ENCODE assay signal across 8 cellular contexts in the genomic region with DNA sequence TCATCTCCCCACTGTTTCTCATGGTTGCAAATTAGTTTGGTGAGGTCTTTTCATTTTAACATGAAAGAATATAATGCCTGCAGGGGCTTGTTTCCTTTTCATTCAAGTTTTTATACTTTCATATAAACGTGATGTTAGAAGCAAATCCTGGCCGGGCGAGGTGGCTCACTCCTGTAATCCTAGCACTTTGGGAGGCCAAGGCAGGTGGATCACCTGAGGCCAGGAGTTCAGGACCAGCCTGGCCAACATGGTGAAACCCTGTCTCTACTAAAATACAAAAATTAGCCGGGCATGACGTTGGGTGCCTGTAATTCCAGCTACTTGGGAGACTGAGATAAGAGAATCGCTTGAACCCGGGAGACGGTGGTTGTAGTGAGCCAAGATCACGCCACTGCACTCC. TPM values are rescaled to one million over a fixed set of nuclear protein-coding genes. Genes with fewer than 3 reads are reported as not detected.
A peak's percentile ranks its signal among the peaks of the same experiment; 100 is the strongest.
DNase-seq lines count a peak whose midpoint lies in the region; ATAC-seq, FAIRE-seq and TF ChIP-seq lines count a peak whose summit lies in the region.
"Not testable (repeated sequence)": the region's sequence is repeated elsewhere in the genome, so short reads cannot be mapped to it uniquely, and the experiment has no call there.

No MANE protein-coding gene starts in this region.

- H3K9me3 ChIP-seq in A549; breast epithelium; esophagus muscularis mucosa; keratinocyte (ENCODE audit: control insufficient read depth, low read depth, low read length): not testable (repeated sequence)

- not testable (repeated sequence) for TF ChIP-seq EP300 in A549 (IDR thresholded peaks at IDR 0.05); esophagus muscularis mucosa (IDR thresholded peaks at IDR 0.05)

- H3K27me3 Mint-ChIP-seq in activated CD4-positive, alpha-beta T cell treated with anti-CD3 and anti-CD28 coated beads for 36 hours; neural crest cell (ENCODE audit: low read depth); stimulated activated memory B cell treated with anti-CD40 and anti-IgM and Interleukin-4, amounts not matched to agents 10 μg/mL and 1 μg/mL and 100 μg/mL, for 72 hours: not testable (repeated sequence)

- not testable (repeated sequence) for ATAC-seq in A549; activated CD4-positive, alpha-beta T cell treated with anti-CD3 and anti-CD28 coated beads for 36 hours; stimulated activated memory B cell treated with anti-CD40 and anti-IgM and Interleukin-4, amounts not matched to agents 10 μg/mL and 1 μg/mL and 100 μg/mL, for 72 hours

- peaks cover 38% of the 10 kb centered on the region for H3K4me1 Mint-ChIP-seq in activated CD4-positive, alpha-beta T cell treated with anti-CD3 and anti-CD28 coated beads for 36 hours
- H3K4me1 Mint-ChIP-seq in neural crest cell = peaks cover 23% of the 10 kb centered on the region
- peaks cover 23% of the 10 kb centered on the region for H3K4me1 Mint-ChIP-seq in stimulated activated memory B cell treated with anti-CD40 and anti-IgM and Interleukin-4, amounts not matched to agents 10 μg/mL and 1 μg/mL and 100 μg/mL, for 72 hours

- H3K4me3 Mint-ChIP-seq in activated CD4-positive, alpha-beta T cell treated with anti-CD3 and anti-CD28 coated beads for 36 hours = peak overlapping the region; percentile 14
- peak overlapping the region; percentile 65 for H3K4me3 Mint-ChIP-seq in neural crest cell
- peak overlapping the region; percentile 79 for H3K4me3 Mint-ChIP-seq in stimulated activated memory B cell treated with anti-CD40 and anti-IgM and Interleukin-4, amounts not matched to agents 10 μg/mL and 1 μg/mL and 100 μg/mL, for 72 hours

- POLR2A ChIA-PET in A549 (lab: Yijun Ruan, JAX); activated CD4-positive, alpha-beta T cell treated with anti-CD3 and anti-CD28 coated beads for 36 hours (lab: Charles Lee): not testable (repeated sequence)

- 80% methylated on average over 9 of the region's 9 CpGs for WGBS in A549 (ENCODE audit: missing lambda C conversion rate)
- WGBS in esophagus muscularis mucosa = 75% methylated on average over 9 of the region's 9 CpGs

- dilution Hi-C loops in keratinocyte (cut with MboI; ENCODE audit: extremely low pct_ligation_motif_present, low sequenced_read_pairs) = not testable (repeated sequence)

- not testable (repeated sequence) for H3K4me1 ChIP-seq in A549, breast epithelium
- peaks cover 16 to 26% (median 17%) of the 10 kb centered on the region in 4 donors for H3K4me1 ChIP-seq in esophagus muscularis mucosa
- H3K4me1 ChIP-seq in keratinocyte (ENCODE audit: control insufficient read depth, extremely low read depth, insufficient read depth, low read length) = peaks cover 23% of the 10 kb centered on the region

- not testable (repeated sequence) for TF ChIP-seq RAD21 in A549 (conservative IDR thresholded peaks at IDR 0.05 in 1 of 2, IDR thresholded peaks at IDR 0.05 in 1 of 2)

- H3K27ac Mint-ChIP-seq in activated CD4-positive, alpha-beta T cell treated with anti-CD3 and anti-CD28 coated beads for 36 hours = peak overlapping the region; percentile 76
- H3K27ac Mint-ChIP-seq in neural crest cell (ENCODE audit: unreplicated experiment) = peak overlapping the region; percentile 78
- H3K27ac Mint-ChIP-seq in stimulated activated memory B cell treated with anti-CD40 and anti-IgM and Interleukin-4, amounts not matched to agents 10 μg/mL and 1 μg/mL and 100 μg/mL, for 72 hours = peak overlapping the region; percentile 69

- not testable (repeated sequence) for DNase-seq in A549 (ENCODE audit: low read depth in 1 of 2, low spot score in 1 of 2); HL-60 (ENCODE audit: low read depth in 1 of 2, low spot score in 1 of 2); activated CD4-positive, alpha-beta T cell treated with anti-CD3 and anti-CD28 coated beads for 36 hours; breast epithelium (ENCODE audit: low spot score in 2 of 2); esophagus muscularis mucosa (ENCODE audit: extremely low spot score); keratinocyte (ENCODE audit: low read depth, low spot score); neural crest cell (ENCODE audit: low read depth, low spot score)

- not testable (repeated sequence) for FAIRE-seq in A549 (lab: Jason Lieb, UNC); keratinocyte (lab: Jason Lieb, UNC)

- not testable (repeated sequence) for TF ChIP-seq POLR2A in A549 (IDR thresholded peaks at IDR 0.05; ENCODE audit: low read length); breast epithelium (IDR thresholded peaks at IDR 0.05); esophagus muscularis mucosa (IDR thresholded peaks at IDR 0.05; ENCODE audit: low read depth)

- CTCF ChIA-PET in A549 (lab: Yijun Ruan, JAX) = interaction anchor here (0.6 to 0.9 kb wide), 2 partner anchors 10 to 25 kb away, joined by 3 to 5 read pairs; a partner anchor contains a TSS
- CTCF ChIA-PET in activated CD4-positive, alpha-beta T cell treated with anti-CD3 and anti-CD28 coated beads for 36 hours (lab: Charles Lee) = interaction anchor here (0.6 kb wide), 1 partner anchor 733 kb away, joined by 4 read pairs; no protein-coding TSS in a partner anchor

- H3K27me3 ChIP-seq in HL-60 (ENCODE audit: insufficient read depth, poor library complexity, severe bottlenecking); breast epithelium; esophagus muscularis mucosa; keratinocyte (ENCODE audit: control insufficient read depth, extremely low read depth, insufficient read depth, low read length): not testable (repeated sequence)

- H3K9me3 Mint-ChIP-seq in activated CD4-positive, alpha-beta T cell treated with anti-CD3 and anti-CD28 coated beads for 36 hours (ENCODE audit: low read depth); neural crest cell; stimulated activated memory B cell treated with anti-CD40 and anti-IgM and Interleukin-4, amounts not matched to agents 10 μg/mL and 1 μg/mL and 100 μg/mL, for 72 hours: not testable (repeated sequence)

- H2AFZ ChIP-seq in keratinocyte (ENCODE audit: control insufficient read depth, low read length) = not testable (repeated sequence)

- H3K4me2 ChIP-seq in A549 (0 out of 3 replicates have a peak overlapping the region, but pooled peaks have one; percentile 12), keratinocyte (ENCODE audit: control insufficient read depth, extremely low read depth, insufficient read depth, low read depth, low read length) (peak overlapping the region; percentile 44)

- H3K36me3 ChIP-seq in breast epithelium = not testable (repeated sequence)
- H3K36me3 ChIP-seq in esophagus muscularis mucosa (peaks cover 7 to 43% (median 35%) of the 10 kb centered on the region in 4 donors), keratinocyte (ENCODE audit: control insufficient read depth in 2 of 2, extremely low read depth in 1 of 2, insufficient read depth in 2 of 2, low read length in 2 of 2) (peaks cover 8 to 17% of the 10 kb centered on the region in 2 experiments)

- H4K20me1 ChIP-seq in keratinocyte (ENCODE audit: control insufficient read depth, extremely low read depth, insufficient read depth, low read length) = not testable (repeated sequence)

- intact Hi-C loops in activated CD4-positive, alpha-beta T cell treated with anti-CD3 and anti-CD28 coated beads for 36 hours (cut with DNase I, micrococcal nuclease); breast epithelium (cut with DNase I; ENCODE audit: low total_unique reads); esophagus muscularis mucosa (cut with DNase I): not testable (repeated sequence)

- H3K9me1 ChIP-seq in keratinocyte (ENCODE audit: control insufficient read depth, extremely low read depth, insufficient read depth, low read length) = not testable (repeated sequence)

- H3K4me3 ChIP-seq in A549; breast epithelium; keratinocyte (ENCODE audit: control insufficient read depth in 2 of 3, extremely low read depth in 1 of 3, insufficient read depth in 2 of 3, low read depth in 1 of 3, low read length in 3 of 3): not testable (repeated sequence)
- H3K4me3 ChIP-seq in HL-60 (replicated peaks; ENCODE audit: insufficient read depth, low read length) (0 out of 2 replicates have a peak overlapping the region, but pooled peaks have one; percentile 4), esophagus muscularis mucosa (peak overlapping the region; percentile 39 to 51 (median 46))

- not testable (repeated sequence) for H3K27ac ChIP-seq in A549
- H3K27ac ChIP-seq in HL-60 (replicated peaks) (peak overlapping the region; percentile 25; the same call in 1 of the 2 replicates), breast epithelium (peak overlapping the region; percentile 52 to 72), esophagus muscularis mucosa (replicated peaks in 1 of 4) (peak overlapping the region; percentile 72 to 81 (median 80)), keratinocyte (ENCODE audit: control insufficient read depth, insufficient read depth, low read length) (peak overlapping the region; percentile 15)

- H3K36me3 Mint-ChIP-seq in activated CD4-positive, alpha-beta T cell treated with anti-CD3 and anti-CD28 coated beads for 36 hours (ENCODE audit: low read depth) = peaks cover 27% of the 10 kb centered on the region
- peaks cover 19% of the 10 kb centered on the region for H3K36me3 Mint-ChIP-seq in neural crest cell (ENCODE audit: low read depth)
- H3K36me3 Mint-ChIP-seq in stimulated activated memory B cell treated with anti-CD40 and anti-IgM and Interleukin-4, amounts not matched to agents 10 μg/mL and 1 μg/mL and 100 μg/mL, for 72 hours = peaks cover 17% of the 10 kb centered on the region

- not testable (repeated sequence) for H3K9ac ChIP-seq in keratinocyte (ENCODE audit: control insufficient read depth, extremely low read depth, insufficient read depth, low read length)

- TF ChIP-seq CTCF in A549 (IDR thresholded peaks at IDR 0.05); HL-60 (IDR thresholded peaks at IDR 0.05; ENCODE audit: insufficient read depth, low read length); breast epithelium (IDR thresholded peaks at IDR 0.05); esophagus muscularis mucosa (IDR thresholded peaks at IDR 0.05); keratinocyte (optimal IDR thresholded peaks at IDR 0.05 in 1 of 3, IDR thresholded peaks at IDR 0.05 in 1 of 3, conservative IDR thresholded peaks at IDR 0.05 in 1 of 3; ENCODE audit: extremely low read depth in 1 of 3, insufficient read depth in 2 of 3, low read length in 3 of 3); neural crest cell (conservative IDR thresholded peaks at IDR 0.05): not testable (repeated sequence)

- not testable (repeated sequence) for H3K79me2 ChIP-seq in keratinocyte (ENCODE audit: control insufficient read depth, insufficient read depth, low read length)

RNA-seq across cellular contexts. Expression of gene HMCES, which starts 27.5 kb away (rescaled TPM):
- polyA plus RNA-seq in A549 (2011; rRNA removed) (35.2 and 38.3 TPM in 2 replicates), A549 (2017; fragmentation: RNase III; extraction: RNeasy Plus Mini Kit Qiagen cat#74134 plus additional on column Dnase treatment) (38.1 to 40.1 TPM (median 39.9 TPM) in 3 replicates), keratinocyte (36.4 to 66.4 TPM (median 54.6 TPM) in 3 replicates)
- polyA plus RNA-seq in A549 (2012; cell fraction: cytosol; rRNA removed) = 37.2 and 39.2 TPM in 2 replicates
- 18.9 and 27.4 TPM in 2 replicates for polyA plus RNA-seq in A549 (2012; cell fraction: nucleus; rRNA removed)
- polyA minus RNA-seq in A549 (2011; rRNA and poly(A)+ RNA removed) = 11.3 and 14.4 TPM in 2 replicates
- total RNA-seq in activated CD4-positive, alpha-beta T cell treated with anti-CD3 and anti-CD28 coated beads for 36 hours = 10 to 100 TPM; 43.1 to 56.7 TPM
- total RNA-seq in breast epithelium (10 to 100 TPM; 32.3 to 40.5 (median 32.8) TPM), esophagus muscularis mucosa (10 to 100 TPM; 24.5 to 39.3 (median 30.6) TPM), neural crest cell (61.2 and 62.9 TPM in 2 replicates)
- 11.3 TPM for polyA plus RNA-seq in keratinocyte (2011; ENCODE audit: low read depth)
- 39.0 and 41.1 TPM in 2 replicates for polyA plus RNA-seq in keratinocyte (2011; cell fraction: cytosol; rRNA removed)
- polyA plus RNA-seq in keratinocyte (2011; cell fraction: nucleus; rRNA removed) = 43.9 and 45.5 TPM in 2 replicates
- 39.9 and 63.3 TPM in 2 replicates for polyA plus RNA-seq in keratinocyte (2012; ENCODE audit: low replicate concordance)
- 16.7 to 31.2 TPM (median 27.3 TPM) in 3 replicates for polyA minus RNA-seq in keratinocyte
- 22.1 TPM for polyA minus RNA-seq in keratinocyte (2011; cell fraction: cytosol; rRNA and poly(A)+ RNA removed)
- 8.9 and 21.1 TPM in 2 replicates for polyA minus RNA-seq in keratinocyte (2011; cell fraction: nucleus; rRNA and poly(A)+ RNA removed)

RNA-seq across cellular contexts. Expression of gene COPG1, which starts 56.8 kb away (rescaled TPM):
- 86.5 and 90.2 TPM in 2 replicates for polyA plus RNA-seq in A549 (2011; rRNA removed)
- polyA plus RNA-seq in A549 (2012; cell fraction: cytosol; rRNA removed) = 40.8 and 42.1 TPM in 2 replicates
- 64.5 and 70.3 TPM in 2 replicates for polyA plus RNA-seq in A549 (2012; cell fraction: nucleus; rRNA removed)
- 72.2 to 90.0 TPM (median 80.6 TPM) in 3 replicates for polyA plus RNA-seq in A549 (2017; fragmentation: RNase III; extraction: RNeasy Plus Mini Kit Qiagen cat#74134 plus additional on column Dnase treatment)
- polyA minus RNA-seq in A549 (2011; rRNA and poly(A)+ RNA removed) = 183 and 220 TPM in 2 replicates
- 100 to 1,000 TPM; 120 to 142 TPM for total RNA-seq in activated CD4-positive, alpha-beta T cell treated with anti-CD3 and anti-CD28 coated beads for 36 hours
- total RNA-seq in breast epithelium = 100 to 1,000 TPM in 2 of 3 donors, 10 to 100 TPM in 1; 82.6 to 121 (median 102) TPM
- 10 to 100 TPM; 55.6 to 89.1 (median 70.4) TPM for total RNA-seq in esophagus muscularis mucosa
- polyA plus RNA-seq in keratinocyte = 58.5 to 135 TPM (median 65.5 TPM) in 3 replicates
- polyA plus RNA-seq in keratinocyte (2011; ENCODE audit: low read depth) = 64.3 TPM
- 68.1 and 68.9 TPM in 2 replicates for polyA plus RNA-seq in keratinocyte (2011; cell fraction: cytosol; rRNA removed)
- polyA plus RNA-seq in keratinocyte (2011; cell fraction: nucleus; rRNA removed) = 102 and 125 TPM in 2 replicates
- polyA plus RNA-seq in keratinocyte (2012; ENCODE audit: low replicate concordance) = 91.1 and 126 TPM in 2 replicates
- 153 to 219 TPM (median 195 TPM) in 3 replicates for polyA minus RNA-seq in keratinocyte
- polyA minus RNA-seq in keratinocyte (2011; cell fraction: cytosol; rRNA and poly(A)+ RNA removed) = 110 TPM
- polyA minus RNA-seq in keratinocyte (2011; cell fraction: nucleus; rRNA and poly(A)+ RNA removed) = 80.5 and 113 TPM in 2 replicates
- 116 and 122 TPM in 2 replicates for total RNA-seq in neural crest cell

Comparison
In these comparisons a context has a peak if more than half of its experiments do, and no peak if none do; other contexts are left out.
1. H3K4me3 Mint-ChIP-seq: peak in every context shown above with its lines; median percentile 79 in stimulated activated memory B cell treated with anti-CD40 and anti-IgM and Interleukin-4, amounts not matched to agents 10 μg/mL and 1 μg/mL and 100 μg/mL, for 72 hours; 65 in neural crest cell; 14 in activated CD4-positive, alpha-beta T cell treated with anti-CD3 and anti-CD28 coated beads for 36 hours.